ENCODE assay signal across 2 cellular contexts in genomic region chr6:14002176-14002947, GRCh38.
TF ChIP-seq lines count a peak whose summit lies in the region.

No MANE protein-coding gene starts in this region.

TF ChIP-seq in A549, 52 proteins besides CTCF, POLR2A, EP300 and RAD21:
- TF ChIP-seq, protein P1, sequence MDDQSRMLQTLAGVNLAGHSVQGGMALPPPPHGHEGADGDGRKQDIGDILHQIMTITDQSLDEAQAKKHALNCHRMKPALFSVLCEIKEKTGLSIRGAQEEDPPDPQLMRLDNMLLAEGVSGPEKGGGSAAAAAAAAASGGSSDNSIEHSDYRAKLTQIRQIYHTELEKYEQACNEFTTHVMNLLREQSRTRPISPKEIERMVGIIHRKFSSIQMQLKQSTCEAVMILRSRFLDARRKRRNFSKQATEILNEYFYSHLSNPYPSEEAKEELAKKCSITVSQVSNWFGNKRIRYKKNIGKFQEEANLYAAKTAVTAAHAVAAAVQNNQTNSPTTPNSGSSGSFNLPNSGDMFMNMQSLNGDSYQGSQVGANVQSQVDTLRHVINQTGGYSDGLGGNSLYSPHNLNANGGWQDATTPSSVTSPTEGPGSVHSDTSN (IDR thresholded peaks at IDR 0.05) = no peak
- TF ChIP-seq GATA3 (IDR thresholded peaks at IDR 0.05; ENCODE audit: borderline replicate concordance) (no peak), CBX8 (IDR thresholded peaks at IDR 0.05) (no peak), FOXS1 (CRISPR knock-in tag; IDR thresholded peaks at IDR 0.05) (no peak), ZNF302 (CRISPR knock-in tag; IDR thresholded peaks at IDR 0.05) (no peak), EHMT2 (IDR thresholded peaks at IDR 0.05; ENCODE audit: low read depth) (no peak), TFCP2L1 (CRISPR knock-in tag; IDR thresholded peaks at IDR 0.05) (no peak), HMGXB4 (CRISPR knock-in tag; IDR thresholded peaks at IDR 0.05; ENCODE audit: borderline replicate concordance) (no peak), ZFP36 (IDR thresholded peaks at IDR 0.05; ENCODE audit: borderline replicate concordance, partially characterized antibody) (no peak), HES2 (IDR thresholded peaks at IDR 0.05) (no peak), ZSCAN20 (CRISPR knock-in tag; IDR thresholded peaks at IDR 0.05) (no peak), NR3C1 (IDR thresholded peaks at IDR 0.05) (no peak), CEBPB (IDR thresholded peaks at IDR 0.05) (no peak), TP53 (CRISPR knock-in tag; IDR thresholded peaks at IDR 0.05) (no peak), NFE2L2 (conservative IDR thresholded peaks at IDR 0.05; ENCODE audit: low read length) (no peak), MAFK (IDR thresholded peaks at IDR 0.05; ENCODE audit: partially characterized antibody) (no peak), HOXA7 (CRISPR knock-in tag; IDR thresholded peaks at IDR 0.05) (no peak), MAX (IDR thresholded peaks at IDR 0.05) (no peak)
- TF ChIP-seq, protein P2, sequence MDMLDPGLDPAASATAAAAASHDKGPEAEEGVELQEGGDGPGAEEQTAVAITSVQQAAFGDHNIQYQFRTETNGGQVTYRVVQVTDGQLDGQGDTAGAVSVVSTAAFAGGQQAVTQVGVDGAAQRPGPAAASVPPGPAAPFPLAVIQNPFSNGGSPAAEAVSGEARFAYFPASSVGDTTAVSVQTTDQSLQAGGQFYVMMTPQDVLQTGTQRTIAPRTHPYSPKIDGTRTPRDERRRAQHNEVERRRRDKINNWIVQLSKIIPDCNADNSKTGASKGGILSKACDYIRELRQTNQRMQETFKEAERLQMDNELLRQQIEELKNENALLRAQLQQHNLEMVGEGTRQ (IDR thresholded peaks at IDR 0.05) = no peak

TF ChIP-seq in GM23338, 12 proteins besides CTCF, POLR2A, EP300 and RAD21 (continued from another document):
- TF ChIP-seq, protein P3, sequence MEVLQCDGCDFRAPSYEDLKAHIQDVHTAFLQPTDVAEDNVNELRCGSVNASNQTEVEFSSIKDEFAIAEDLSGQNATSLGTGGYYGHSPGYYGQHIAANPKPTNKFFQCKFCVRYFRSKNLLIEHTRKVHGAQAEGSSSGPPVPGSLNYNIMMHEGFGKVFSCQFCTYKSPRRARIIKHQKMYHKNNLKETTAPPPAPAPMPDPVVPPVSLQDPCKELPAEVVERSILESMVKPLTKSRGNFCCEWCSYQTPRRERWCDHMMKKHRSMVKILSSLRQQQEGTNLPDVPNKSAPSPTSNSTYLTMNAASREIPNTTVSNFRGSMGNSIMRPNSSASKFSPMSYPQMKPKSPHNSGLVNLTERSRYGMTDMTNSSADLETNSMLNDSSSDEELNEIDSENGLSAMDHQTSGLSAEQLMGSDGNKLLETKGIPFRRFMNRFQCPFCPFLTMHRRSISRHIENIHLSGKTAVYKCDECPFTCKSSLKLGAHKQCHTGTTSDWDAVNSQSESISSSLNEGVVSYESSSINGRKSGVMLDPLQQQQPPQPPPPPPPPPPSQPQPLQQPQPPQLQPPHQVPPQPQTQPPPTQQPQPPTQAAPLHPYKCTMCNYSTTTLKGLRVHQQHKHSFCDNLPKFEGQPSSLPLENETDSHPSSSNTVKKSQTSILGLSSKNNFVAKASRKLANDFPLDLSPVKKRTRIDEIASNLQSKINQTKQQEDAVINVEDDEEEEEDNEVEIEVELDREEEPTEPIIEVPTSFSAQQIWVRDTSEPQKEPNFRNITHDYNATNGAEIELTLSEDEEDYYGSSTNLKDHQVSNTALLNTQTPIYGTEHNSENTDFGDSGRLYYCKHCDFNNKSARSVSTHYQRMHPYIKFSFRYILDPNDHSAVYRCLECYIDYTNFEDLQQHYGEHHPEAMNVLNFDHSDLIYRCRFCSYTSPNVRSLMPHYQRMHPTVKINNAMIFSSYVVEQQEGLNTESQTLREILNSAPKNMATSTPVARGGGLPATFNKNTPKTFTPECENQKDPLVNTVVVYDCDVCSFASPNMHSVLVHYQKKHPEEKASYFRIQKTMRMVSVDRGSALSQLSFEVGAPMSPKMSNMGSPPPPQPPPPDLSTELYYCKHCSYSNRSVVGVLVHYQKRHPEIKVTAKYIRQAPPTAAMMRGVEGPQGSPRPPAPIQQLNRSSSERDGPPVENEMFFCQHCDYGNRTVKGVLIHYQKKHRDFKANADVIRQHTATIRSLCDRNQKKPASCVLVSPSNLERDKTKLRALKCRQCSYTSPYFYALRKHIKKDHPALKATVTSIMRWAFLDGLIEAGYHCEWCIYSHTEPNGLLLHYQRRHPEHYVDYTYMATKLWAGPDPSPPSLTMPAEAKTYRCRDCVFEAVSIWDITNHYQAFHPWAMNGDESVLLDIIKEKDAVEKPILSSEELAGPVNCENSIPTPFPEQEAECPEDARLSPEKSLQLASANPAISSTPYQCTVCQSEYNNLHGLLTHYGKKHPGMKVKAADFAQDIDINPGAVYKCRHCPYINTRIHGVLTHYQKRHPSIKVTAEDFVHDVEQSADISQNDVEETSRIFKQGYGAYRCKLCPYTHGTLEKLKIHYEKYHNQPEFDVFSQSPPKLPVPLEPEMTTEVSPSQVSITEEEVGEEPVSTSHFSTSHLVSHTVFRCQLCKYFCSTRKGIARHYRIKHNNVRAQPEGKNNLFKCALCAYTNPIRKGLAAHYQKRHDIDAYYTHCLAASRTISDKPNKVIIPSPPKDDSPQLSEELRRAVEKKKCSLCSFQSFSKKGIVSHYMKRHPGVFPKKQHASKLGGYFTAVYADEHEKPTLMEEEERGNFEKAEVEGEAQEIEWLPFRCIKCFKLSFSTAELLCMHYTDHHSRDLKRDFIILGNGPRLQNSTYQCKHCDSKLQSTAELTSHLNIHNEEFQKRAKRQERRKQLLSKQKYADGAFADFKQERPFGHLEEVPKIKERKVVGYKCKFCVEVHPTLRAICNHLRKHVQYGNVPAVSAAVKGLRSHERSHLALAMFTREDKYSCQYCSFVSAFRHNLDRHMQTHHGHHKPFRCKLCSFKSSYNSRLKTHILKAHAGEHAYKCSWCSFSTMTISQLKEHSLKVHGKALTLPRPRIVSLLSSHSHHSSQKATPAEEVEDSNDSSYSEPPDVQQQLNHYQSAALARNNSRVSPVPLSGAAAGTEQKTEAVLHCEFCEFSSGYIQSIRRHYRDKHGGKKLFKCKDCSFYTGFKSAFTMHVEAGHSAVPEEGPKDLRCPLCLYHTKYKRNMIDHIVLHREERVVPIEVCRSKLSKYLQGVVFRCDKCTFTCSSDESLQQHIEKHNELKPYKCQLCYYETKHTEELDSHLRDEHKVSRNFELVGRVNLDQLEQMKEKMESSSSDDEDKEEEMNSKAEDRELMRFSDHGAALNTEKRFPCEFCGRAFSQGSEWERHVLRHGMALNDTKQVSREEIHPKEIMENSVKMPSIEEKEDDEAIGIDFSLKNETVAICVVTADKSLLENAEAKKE (CRISPR knock-in tag; IDR thresholded peaks at IDR 0.05) = no peak
- no peak for TF ChIP-seq REST (IDR thresholded peaks at IDR 0.05; ENCODE audit: unreplicated experiment)
